15 cellular contexts compared by ENCODE assay signal in genomic region chr6:55875420-55875819, GRCh38. TPM values are rescaled to one million over a fixed set of nuclear protein-coding genes. Genes with fewer than 3 reads are reported as not detected.
A peak's percentile ranks its signal among the peaks of the same experiment; 100 is the strongest.
DNase-seq lines count a peak whose midpoint lies in the region; ATAC-seq and TF ChIP-seq lines count a peak whose summit lies in the region.
"Had no signal": no experiment of that assay in that cellular context is flagged by ENCODE, and none has a peak within 500 bp of the region (broad histone marks: within the 10 kb centered on the region; RNA-seq: fewer than 3 reads in every experiment).

BMP5 (minus strand) TSS chr6:55875590; CDS start chr6:55874865, 725 bp downstream.

- peaks cover 3% of the 10 kb centered on the region for H3K27me3 Mint-ChIP-seq in activated CD4-positive, alpha-beta T cell treated with anti-CD3 and anti-CD28 coated beads, Interleukin-2, amount 10 ng/mL, durations not matched to agents 24 days and 14 days

- H3K4me1 Mint-ChIP-seq in activated CD4-positive, alpha-beta T cell treated with anti-CD3 and anti-CD28 coated beads, Interleukin-2, amount 10 ng/mL, durations not matched to agents 24 days and 14 days: no peaks in the 10 kb centered on the region

- DNase-seq in NCI-H1092 (lab: John Stamatoyannopoulos, UW) (peak; percentile 1), NCI-H1092 treated with DMSO at 0.1 percent for 48 hours (lab: John Stamatoyannopoulos, UW) (no peak), SHP77 (lab: John Stamatoyannopoulos, UW) (peak; percentile 81 to 82), gastrocnemius medialis (no peak), NOMO-1 treated with dmso at 0.1 percent for 144 hours (lab: John Stamatoyannopoulos, UW; ENCODE audit: unreplicated experiment) (no peak), putamen (ENCODE audit: low spot score) (no peak)
- no peak for DNase-seq in activated CD4-positive, alpha-beta T cell treated with anti-CD3 and anti-CD28 coated beads, Interleukin-2, amount 10 ng/mL, durations not matched to agents 24 days and 14 days
- DNase-seq: anterior cingulate cortex, COR-L47, HFFc6, kidney, pancreas had no signal

- H3K9me3 Mint-ChIP-seq in activated CD4-positive, alpha-beta T cell treated with anti-CD3 and anti-CD28 coated beads, Interleukin-2, amount 10 ng/mL, durations not matched to agents 24 days and 14 days: no peaks in the 10 kb centered on the region
- H3K9me3 Mint-ChIP-seq: HFFc6 had no signal

- intact Hi-C loops in gastrocnemius medialis (cut with DNase I; ENCODE audit: low total_unique reads): no loop called here
- intact Hi-C loops in activated CD4-positive, alpha-beta T cell treated with anti-CD3 and anti-CD28 coated beads, Interleukin-2, amount 10 ng/mL, durations not matched to agents 24 days and 14 days (cut with micrococcal nuclease): no loop called here

- H3K4me3 ChIP-seq in iPS-15b (ENCODE audit: low read depth, low read length) (peak within 1 kb of the TSS; percentile 14), gastrocnemius medialis (peak within 1 kb of the TSS; percentile 31 to 45 (median 38))
- H3K4me3 ChIP-seq: K562, pancreas had no signal

- ATAC-seq in gastrocnemius medialis: no peak
- ATAC-seq: K562 had no signal

- no peak within 1 kb of the TSS for H3K4me3 Mint-ChIP-seq in activated CD4-positive, alpha-beta T cell treated with anti-CD3 and anti-CD28 coated beads, Interleukin-2, amount 10 ng/mL, durations not matched to agents 24 days and 14 days
- H3K4me3 Mint-ChIP-seq: HFFc6 had no signal

- in situ Hi-C loops in gastrocnemius medialis (cut with MboI; ENCODE audit: low sequenced_read_pairs in 4 of 4): loop anchor here in 1 of 4 donors (25.0 kb wide), 1 partner anchor 413 kb away; no protein-coding TSS in a partner anchor

- no peak within 1 kb of the TSS for H3K27ac Mint-ChIP-seq in activated CD4-positive, alpha-beta T cell treated with anti-CD3 and anti-CD28 coated beads, Interleukin-2, amount 10 ng/mL, durations not matched to agents 24 days and 14 days
- H3K27ac Mint-ChIP-seq: HFFc6 had no signal

- no peak for TF ChIP-seq CTCF in gastrocnemius medialis (IDR thresholded peaks at IDR 0.05 in 4 of 5, conservative IDR thresholded peaks at IDR 0.05 in 1 of 5)

- no peaks in the 10 kb centered on the region for H3K27me3 ChIP-seq in iPS-15b (ENCODE audit: control insufficient read depth, insufficient read depth, low read length)
- no peaks in the 10 kb centered on the region for H3K27me3 ChIP-seq in gastrocnemius medialis
- H3K27me3 ChIP-seq: pancreas had no signal

- no peaks in the 10 kb centered on the region for H3K36me3 ChIP-seq in iPS-15b (ENCODE audit: control insufficient read depth, insufficient read depth, low read length)
- no peaks in the 10 kb centered on the region for H3K36me3 ChIP-seq in gastrocnemius medialis
- H3K36me3 ChIP-seq: pancreas had no signal

- peak within 1 kb of the TSS; percentile 56 to 72 (median 60) for H3K27ac ChIP-seq in gastrocnemius medialis
- H3K27ac ChIP-seq: epithelial cell of prostate, pancreas had no signal

- no peaks in the 10 kb centered on the region for H3K36me3 Mint-ChIP-seq in activated CD4-positive, alpha-beta T cell treated with anti-CD3 and anti-CD28 coated beads, Interleukin-2, amount 10 ng/mL, durations not matched to agents 24 days and 14 days (ENCODE audit: low read depth)

- peaks cover 3% of the 10 kb centered on the region for H3K4me1 ChIP-seq in iPS-15b (ENCODE audit: control insufficient read depth, insufficient read depth, low read length)
- H3K4me1 ChIP-seq in gastrocnemius medialis: no peaks in the 10 kb centered on the region
- H3K4me1 ChIP-seq: pancreas had no signal

- H3K9me3 ChIP-seq in iPS-15b (ENCODE audit: control insufficient read depth, insufficient read depth, low read length) (no peaks in the 10 kb centered on the region), gastrocnemius medialis (no peaks in the 10 kb centered on the region)
- H3K9me3 ChIP-seq: pancreas had no signal

- no peak within 1 kb of the TSS for H3K9ac ChIP-seq in iPS-15b (ENCODE audit: low read depth, low read length)

- TF ChIP-seq POLR2A in gastrocnemius medialis (IDR thresholded peaks at IDR 0.05): no peak

RNA-seq across cellular contexts. Expression of gene BMP5, which starts in this region (rescaled TPM):
- total RNA-seq in gastrocnemius medialis: 1 to 10 TPM; 1.8 to 3.9 (median 1.9) TPM
- total RNA-seq in activated CD4-positive, alpha-beta T cell treated with anti-CD3 and anti-CD28 coated beads, Interleukin-2, amount 10 ng/mL, durations not matched to agents 24 days and 14 days: not detected in 2 replicates
- total RNA-seq: HFFc6, K562 had no signal

Comparison
In these comparisons a context has a peak if more than half of its experiments do, and no peak if none do; other contexts are left out.
1. DNase-seq: peak in NCI-H1092 (single experiment) and SHP77 (2 of 2); none in NCI-H1092 treated with DMSO at 0.1 percent for 48 hours (single experiment), gastrocnemius medialis (0 of 2), activated CD4-positive, alpha-beta T cell treated with anti-CD3 and anti-CD28 coated beads, Interleukin-2, amount 10 ng/mL, durations not matched to agents 24 days and 14 days (single experiment), NOMO-1 treated with dmso at 0.1 percent for 144 hours (single experiment) and putamen (single experiment).